In genomic region chr20:56988446-56988845, GRCh38 we compare ENCODE assay signal across 1 cellular context.
TF ChIP-seq lines count a peak whose summit lies in the region.

No MANE protein-coding gene starts in this region.

TF ChIP-seq in GM23338, 12 proteins besides CTCF, POLR2A, EP300 and RAD21:
- TF ChIP-seq ZNF114 (CRISPR knock-in tag; IDR thresholded peaks at IDR 0.05) (no peak), NANOG (IDR thresholded peaks at IDR 0.05; ENCODE audit: borderline replicate concordance) (no peak), ZNF462 (CRISPR knock-in tag; IDR thresholded peaks at IDR 0.05) (no peak)
